ENCODE assay signal across 32 cellular contexts in genomic region chr7:38686888-38687287, GRCh38. TPM values are rescaled to one million over a fixed set of nuclear protein-coding genes. Genes with fewer than 3 reads are reported as not detected.
"Had no signal": no experiment of that assay in that cellular context is flagged by ENCODE, and none has a peak within 500 bp of the region (broad histone marks: within the 10 kb centered on the region; RNA-seq: fewer than 3 reads in every experiment).

No MANE protein-coding gene starts in this region.

- H3K4me1 ChIP-seq: body of pancreas had no signal

- H3K27ac ChIP-seq: body of pancreas, cardiac muscle cell had no signal

- H3K4me3 ChIP-seq: body of pancreas, cardiac muscle cell, K562 had no signal

- H3K27me3 ChIP-seq: body of pancreas, cardiac muscle cell had no signal

- H3K36me3 ChIP-seq: cardiac muscle cell had no signal

- H3K9me3 ChIP-seq: body of pancreas had no signal

- ATAC-seq: activated CD8-positive, alpha-beta T cell treated with anti-CD3 and anti-CD28 coated beads for 36 hours; activated T-cell treated with anti-CD3 and anti-CD28 coated beads, Interleukin-2, amount 50 U/mL, for 72 hours; activated T-helper 17 cell treated with anti-CD3 and anti-CD28 coated beads, Interleukin-2, amount 50 U/mL, for 72 hours; body of pancreas; K562; Panc1; Right ventricle myocardium inferior; SK-N-SH treated with all-trans-retinoic acid at 6 μM for 48 hours had no signal

- DNase-seq: activated CD4-positive, alpha-beta T cell treated with anti-CD3 and anti-CD28 coated beads, Interleukin-2, amount 10 ng/mL, durations not matched to agents 24 days and 14 days; activated CD4-positive, alpha-beta T cell treated with anti-CD3 and anti-CD28 coated beads, Interleukin-2, amount 50 U/mL, for 4 hours; activated CD8-positive, alpha-beta T cell treated with anti-CD3 and anti-CD28 coated beads for 36 hours; activated effector memory CD4-positive, alpha-beta T cell treated with anti-CD3 and anti-CD28 coated beads, Interleukin-2, amount 50 U/mL, for 16 hours; activated naive CD4-positive, alpha-beta T cell; activated naive CD4-positive, alpha-beta T cell treated with anti-CD3 and anti-CD28 coated beads, Interleukin-2, amount 50 U/mL, for 16 hours; activated naive CD8-positive, alpha-beta T cell treated with anti-CD3 and anti-CD28 coated beads for 36 hours; activated T-cell treated with anti-CD3 and anti-CD28 coated beads, Interleukin-2, amount 50 U/mL, for 1 hour; activated T-cell treated with anti-CD3 and anti-CD28 coated beads, Interleukin-2, amount 50 U/mL, for 72 hours; body of pancreas; IMR-90; NCI-H1105; NCI-H1417 treated with DMSO at 0.1 percent for 48 hours; NCI-H187 treated with DMSO at 0.1 percent for 48 hours; NCI-H2081; NCI-H226; NCI-H446 treated with DMSO at 0.1 percent for 48 hours; NCI-H524; NCI-H69; NCI-H82; SIG-M5; T-helper 1 cell; T-helper 2 cell; T-helper 9 cell had no signal

RNA-seq across cellular contexts. Expression of gene AMPH, which starts 55.7 kb away (rescaled TPM):
- total RNA-seq: activated CD4-positive, alpha-beta T cell treated with anti-CD3 and anti-CD28 coated beads, Interleukin-2, amount 10 ng/mL, durations not matched to agents 24 days and 14 days; activated CD8-positive, alpha-beta memory T cell treated with anti-CD3 and anti-CD28 coated beads for 36 hours; activated CD8-positive, alpha-beta T cell treated with anti-CD3 and anti-CD28 coated beads for 36 hours; activated naive CD8-positive, alpha-beta T cell treated with anti-CD3 and anti-CD28 coated beads for 36 hours; activated T-helper 17 cell treated with anti-CD3 and anti-CD28 coated beads, Interleukin-2, amount 50 U/mL, for 72 hours; K562; SK-MEL-5 had no signal
